8 cellular contexts compared by ENCODE assay signal in the genomic region with DNA sequence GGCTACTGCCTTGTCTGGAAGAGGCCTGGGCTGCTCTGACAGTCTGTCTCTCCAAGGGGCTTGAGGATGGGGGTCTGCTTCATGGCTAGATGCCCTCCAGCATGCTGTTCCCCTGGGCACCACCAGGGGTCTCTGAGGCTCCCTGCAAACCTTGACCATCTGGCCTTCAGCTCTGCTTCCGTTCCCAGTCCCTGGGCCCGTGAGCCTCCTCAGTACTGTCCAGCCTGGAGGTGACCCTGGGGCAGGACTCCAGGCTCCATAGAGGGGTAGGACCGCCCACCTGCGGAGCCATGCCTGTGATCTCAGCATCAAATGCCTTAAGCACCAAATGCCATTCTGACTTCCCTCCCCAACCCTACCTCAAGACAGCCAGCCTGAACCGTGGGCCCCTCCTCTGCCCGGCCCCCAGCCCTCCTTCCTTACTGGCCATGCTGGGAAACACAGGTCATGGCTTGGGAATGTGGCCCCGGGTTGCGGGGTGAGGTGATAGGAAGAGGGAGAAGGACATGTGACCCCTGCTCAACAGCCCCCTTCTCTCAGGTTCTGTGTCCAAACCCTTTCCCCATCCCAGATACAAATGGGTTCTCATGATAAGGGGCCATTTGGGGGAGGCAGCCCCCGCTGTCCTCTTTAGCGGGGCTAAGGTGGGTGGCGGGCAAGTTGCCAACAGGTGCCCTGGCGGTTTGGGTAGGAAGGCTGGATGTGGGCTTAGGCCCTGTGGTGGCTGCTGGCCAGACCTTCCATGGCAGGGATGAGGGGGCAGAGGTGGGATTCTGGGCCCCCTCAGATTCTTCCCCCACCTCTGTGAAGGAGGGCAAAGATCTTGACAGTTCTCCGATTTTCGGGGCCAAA. TPM values are rescaled to one million over a fixed set of nuclear protein-coding genes. Genes with fewer than 3 reads are reported as not detected.
DNase-seq lines count a peak whose midpoint lies in the region; ATAC-seq, FAIRE-seq and TF ChIP-seq lines count a peak whose summit lies in the region.

No MANE protein-coding gene starts in this region.

- no peaks in the 10 kb centered on the region for H3K9me3 ChIP-seq in kidney (ENCODE audit: control insufficient read depth in 1 of 2, low read length in 2 of 2)

- TF ChIP-seq CTCF in kidney (IDR thresholded peaks at IDR 0.05; ENCODE audit: borderline replicate concordance, extremely low read depth, insufficient read depth): peak; percentile 72

- H3K4me3 ChIP-seq in kidney (ENCODE audit: low read length in 2 of 2): no peak overlapping the region

- intact Hi-C loops in kidney (cut with DNase I): no loop called here

- H3K27ac ChIP-seq in kidney (ENCODE audit: low read depth in 2 of 2, low read length in 2 of 2): peak overlapping the region in 1 of 2 donors; percentile 22

- in situ Hi-C loops in T47D (cut with HindIII; ENCODE audit: low pct_unique_long_range_greater_than_20kb, low sequenced_read_pairs): no loop called here

- no peak overlapping the region for H3K9ac ChIP-seq in kidney (ENCODE audit: low read length in 2 of 2)

- FAIRE-seq in kidney (lab: Jason Lieb, UNC): no peak

- ATAC-seq in GM18907 (IDR thresholded peaks at IDR 0.05; ENCODE audit: unreplicated experiment) (peak; percentile 81), HG03469 (IDR thresholded peaks at IDR 0.05; ENCODE audit: unreplicated experiment) (peak; percentile 66), SK-N-SH treated with all-trans-retinoic acid at 6 μM for 48 hours (peak; percentile 80), HG03139 (IDR thresholded peaks at IDR 0.05; ENCODE audit: unreplicated experiment) (no peak)

- no peaks in the 10 kb centered on the region for H3K4me1 ChIP-seq in kidney (ENCODE audit: control insufficient read depth in 1 of 2, insufficient read depth in 1 of 2, low read depth in 1 of 2, low read length in 2 of 2)

- no peaks in the 10 kb centered on the region for H3K36me3 ChIP-seq in kidney (ENCODE audit: control insufficient read depth in 1 of 2, insufficient read depth in 2 of 2, low read length in 2 of 2)

- DNase-seq in Ammon's horn (ENCODE audit: low spot score) (peak; percentile 40), T47D (ENCODE audit: low read depth in 1 of 2, low spot score in 1 of 2) (peak; percentile 42 to 77), kidney (peak; percentile 77)
- DNase-seq in stimulated activated CD4-positive, alpha-beta T cell treated with anti-CD3 and anti-CD28 coated beads, Interleukin-2, amount 100 ng/mL, for 48 hours: peak; percentile 41 to 44

TF ChIP-seq in SK-N-SH treated with all-trans-retinoic acid at 6 μM for 48 hours, 23 proteins besides CTCF, POLR2A, EP300 and RAD21:
- no peak for TF ChIP-seq SNAI2 (CRISPR knock-in tag; IDR thresholded peaks at IDR 0.05)
- TF ChIP-seq ISL1 (CRISPR knock-in tag; IDR thresholded peaks at IDR 0.05): no peak
- no peak for TF ChIP-seq TCF4 (CRISPR knock-in tag; IDR thresholded peaks at IDR 0.05; ENCODE audit: borderline replicate concordance)
- TF ChIP-seq ZFP3 (CRISPR knock-in tag; IDR thresholded peaks at IDR 0.05): no peak
- no peak for TF ChIP-seq TOX (CRISPR knock-in tag; IDR thresholded peaks at IDR 0.05; ENCODE audit: borderline replicate concordance)
- TF ChIP-seq, protein P1, sequence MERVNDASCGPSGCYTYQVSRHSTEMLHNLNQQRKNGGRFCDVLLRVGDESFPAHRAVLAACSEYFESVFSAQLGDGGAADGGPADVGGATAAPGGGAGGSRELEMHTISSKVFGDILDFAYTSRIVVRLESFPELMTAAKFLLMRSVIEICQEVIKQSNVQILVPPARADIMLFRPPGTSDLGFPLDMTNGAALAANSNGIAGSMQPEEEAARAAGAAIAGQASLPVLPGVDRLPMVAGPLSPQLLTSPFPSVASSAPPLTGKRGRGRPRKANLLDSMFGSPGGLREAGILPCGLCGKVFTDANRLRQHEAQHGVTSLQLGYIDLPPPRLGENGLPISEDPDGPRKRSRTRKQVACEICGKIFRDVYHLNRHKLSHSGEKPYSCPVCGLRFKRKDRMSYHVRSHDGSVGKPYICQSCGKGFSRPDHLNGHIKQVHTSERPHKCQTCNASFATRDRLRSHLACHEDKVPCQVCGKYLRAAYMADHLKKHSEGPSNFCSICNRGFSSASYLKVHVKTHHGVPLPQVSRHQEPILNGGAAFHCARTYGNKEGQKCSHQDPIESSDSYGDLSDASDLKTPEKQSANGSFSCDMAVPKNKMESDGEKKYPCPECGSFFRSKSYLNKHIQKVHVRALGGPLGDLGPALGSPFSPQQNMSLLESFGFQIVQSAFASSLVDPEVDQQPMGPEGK (CRISPR knock-in tag; IDR thresholded peaks at IDR 0.05; ENCODE audit: borderline replicate concordance): no peak
- TF ChIP-seq, protein P2, sequence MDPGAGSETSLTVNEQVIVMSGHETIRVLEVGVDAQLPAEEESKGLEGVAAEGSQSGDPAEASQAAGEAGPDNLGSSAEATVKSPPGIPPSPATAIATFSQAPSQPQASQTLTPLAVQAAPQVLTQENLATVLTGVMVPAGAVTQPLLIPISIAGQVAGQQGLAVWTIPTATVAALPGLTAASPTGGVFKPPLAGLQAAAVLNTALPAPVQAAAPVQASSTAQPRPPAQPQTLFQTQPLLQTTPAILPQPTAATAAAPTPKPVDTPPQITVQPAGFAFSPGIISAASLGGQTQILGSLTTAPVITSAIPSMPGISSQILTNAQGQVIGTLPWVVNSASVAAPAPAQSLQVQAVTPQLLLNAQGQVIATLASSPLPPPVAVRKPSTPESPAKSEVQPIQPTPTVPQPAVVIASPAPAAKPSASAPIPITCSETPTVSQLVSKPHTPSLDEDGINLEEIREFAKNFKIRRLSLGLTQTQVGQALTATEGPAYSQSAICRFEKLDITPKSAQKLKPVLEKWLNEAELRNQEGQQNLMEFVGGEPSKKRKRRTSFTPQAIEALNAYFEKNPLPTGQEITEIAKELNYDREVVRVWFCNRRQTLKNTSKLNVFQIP (CRISPR knock-in tag; IDR thresholded peaks at IDR 0.05; ENCODE audit: borderline replicate concordance, low read depth): no peak

RNA-seq across cellular contexts. Expression of a gene that starts 25.0 kb away (rescaled TPM):
- total RNA-seq in kidney: 26.6 TPM
- 13.1 TPM for polyA plus RNA-seq in kidney (ENCODE audit: insufficient read depth, low read depth, low replicate concordance)

RNA-seq across cellular contexts. Expression of a gene that starts 39.0 kb away (rescaled TPM):
- total RNA-seq in kidney: 33.9 TPM
- polyA plus RNA-seq in kidney (ENCODE audit: insufficient read depth, low read depth, low replicate concordance): 53.1 TPM

RNA-seq across cellular contexts. Expression of a gene that starts 41.5 kb away (rescaled TPM):
- 74.2 TPM for total RNA-seq in kidney
- polyA plus RNA-seq in kidney (ENCODE audit: insufficient read depth, low read depth, low replicate concordance): 30.0 TPM

RNA-seq across cellular contexts. Expression of a gene that starts 54.6 kb away (rescaled TPM):
- not detected for total RNA-seq in kidney
- polyA plus RNA-seq in kidney (ENCODE audit: insufficient read depth, low read depth, low replicate concordance): not detected
